8 cellular contexts compared by ENCODE assay signal in genomic region chr1:98552576-98552975, GRCh38.
A peak's percentile ranks its signal among the peaks of the same experiment; 100 is the strongest.
DNase-seq lines count a peak whose midpoint lies in the region; ATAC-seq and TF ChIP-seq lines count a peak whose summit lies in the region.
"Not testable (repeated sequence)": the region's sequence is repeated elsewhere in the genome, so short reads cannot be mapped to it uniquely, and the experiment has no call there.

No MANE protein-coding gene starts in this region.

- not testable (repeated sequence) for H2BK20ac ChIP-seq in IMR-90 (ENCODE audit: low read depth, low read length)

- TF ChIP-seq POLR2A in IMR-90 (IDR thresholded peaks at IDR 0.05; ENCODE audit: low read depth, low read length): not testable (repeated sequence)

- not testable (repeated sequence) for H2BK120ac ChIP-seq in IMR-90 (ENCODE audit: low read depth, low read length)

- not testable (repeated sequence) for H3K79me1 ChIP-seq in IMR-90 (ENCODE audit: low read depth in 1 of 2, low read length in 2 of 2)

- H3K27me3 Mint-ChIP-seq in WTC11 (ENCODE audit: low read depth): peaks cover 40% of the 10 kb centered on the region
- not testable (repeated sequence) for H3K27me3 Mint-ChIP-seq in nephron progenitor cell (ENCODE audit: low read depth, poor library complexity); progenitor cell of endocrine pancreas

- not testable (repeated sequence) for H3K27ac Mint-ChIP-seq in WTC11
- H3K27ac Mint-ChIP-seq in nephron progenitor cell (peak overlapping the region; percentile 44), progenitor cell of endocrine pancreas (peak overlapping the region; percentile 37)

- dilution Hi-C loops in IMR-90 (cut with HindIII; ENCODE audit: low sequenced_read_pairs, unreplicated experiment): not testable (repeated sequence)

- H3K4ac ChIP-seq in IMR-90 (ENCODE audit: low read depth, low read length): not testable (repeated sequence)

- not testable (repeated sequence) for H3K4me3 Mint-ChIP-seq in WTC11; nephron progenitor cell; progenitor cell of endocrine pancreas (ENCODE audit: low read depth)

- H2BK5ac ChIP-seq in IMR-90 (ENCODE audit: low read depth, low read length, poor library complexity, severe bottlenecking): not testable (repeated sequence)

- 0% methylated on average over 1 of the region's 4 CpGs; no CpG with 5 or more reads in 1 of the 2 experiments for WGBS in IMR-90 (ENCODE audit: extremely low coverage in 2 of 2, insufficient read length in 1 of 2), 2 experiments

- H4K8ac ChIP-seq in IMR-90 (ENCODE audit: low read depth in 2 of 2, low read length in 2 of 2): not testable (repeated sequence)

- peak; percentile 19 for DNase-seq in DND-41
- not testable (repeated sequence) for DNase-seq in IMR-90; right atrium auricular region (ENCODE audit: low spot score); progenitor cell of endocrine pancreas (ENCODE audit: low spot score, unreplicated experiment)
- DNase-seq in NCI-H2227 treated with DMSO at 0.1 percent for 48 hours (lab: John Stamatoyannopoulos, UW): peak; percentile 57
- DNase-seq in OCI-M1 (lab: John Stamatoyannopoulos, UW): peak; percentile 40
- peak; percentile 24 for DNase-seq in WTC11 (ENCODE audit: low spot score)
- peak; percentile 6 for DNase-seq in nephron progenitor cell

- not testable (repeated sequence) for H3K27ac ChIP-seq in DND-41 (ENCODE audit: low read length); IMR-90 (ENCODE audit: insufficient read depth, low read length)
- peak overlapping the region in 1 of 2 donors; percentile 66 for H3K27ac ChIP-seq in right atrium auricular region

- H3K4me1 Mint-ChIP-seq in WTC11; nephron progenitor cell; progenitor cell of endocrine pancreas (ENCODE audit: low read depth): not testable (repeated sequence)

- not testable (repeated sequence) for H3K4me2 ChIP-seq in DND-41 (ENCODE audit: insufficient read depth, low read length); IMR-90 (ENCODE audit: low read depth, low read length)

- intact Hi-C loops in IMR-90 (cut with micrococcal nuclease): not testable (repeated sequence)

- H3K18ac ChIP-seq in IMR-90 (ENCODE audit: low read depth, low read length): not testable (repeated sequence)

- not testable (repeated sequence) for H3K9ac ChIP-seq in DND-41 (ENCODE audit: low read depth, low read length); IMR-90 (ENCODE audit: low read depth, low read length)

- H3K23ac ChIP-seq in IMR-90 (ENCODE audit: low read depth, low read length): not testable (repeated sequence)

- peaks cover 20% of the 10 kb centered on the region for H3K9me3 Mint-ChIP-seq in WTC11
- not testable (repeated sequence) for H3K9me3 Mint-ChIP-seq in nephron progenitor cell; progenitor cell of endocrine pancreas (ENCODE audit: low read depth)

- H3K9me1 ChIP-seq in IMR-90 (ENCODE audit: insufficient read depth, low read length): not testable (repeated sequence)

- not testable (repeated sequence) for H3K9me3 ChIP-seq in DND-41 (ENCODE audit: insufficient read depth, low read length, severe bottlenecking); IMR-90 (ENCODE audit: control insufficient read depth, insufficient read depth, low read length); right atrium auricular region

- H4K5ac ChIP-seq in IMR-90 (ENCODE audit: low read depth, low read length): not testable (repeated sequence)

- H3K36me3 ChIP-seq in DND-41 (ENCODE audit: insufficient read depth, low read length); IMR-90 (ENCODE audit: control insufficient read depth, insufficient read depth, low read length); right atrium auricular region: not testable (repeated sequence)

- CTCF ChIA-PET in IMR-90 (lab: Yijun Ruan, JAX); WTC11 (lab: Charles Lee): not testable (repeated sequence)

- not testable (repeated sequence) for H2BK15ac ChIP-seq in IMR-90 (ENCODE audit: low read depth, low read length)

- not testable (repeated sequence) for H2AK5ac ChIP-seq in IMR-90 (ENCODE audit: low read depth, low read length)

- POLR2A ChIA-PET in IMR-90 (lab: Charles Lee; ENCODE audit: unreplicated experiment); WTC11 (lab: Charles Lee): not testable (repeated sequence)

- H3K27me3 ChIP-seq in DND-41 (ENCODE audit: insufficient read depth, low read length, poor library complexity); IMR-90 (ENCODE audit: control insufficient read depth, insufficient read depth, low read length); right atrium auricular region: not testable (repeated sequence)

- BruUV-seq in IMR-90 (replicated peaks; lab: Mats Ljungman, UMichigan): not testable (repeated sequence)

- H4K20me1 ChIP-seq in DND-41 (ENCODE audit: insufficient read depth, low read length); IMR-90 (ENCODE audit: insufficient read depth, low read length): not testable (repeated sequence)

- not testable (repeated sequence) for H3K56ac ChIP-seq in IMR-90 (ENCODE audit: extremely low read depth, insufficient read depth, low read length)

- not testable (repeated sequence) for H3K14ac ChIP-seq in IMR-90 (replicated peaks; ENCODE audit: low read depth, low read length)

- H4K91ac ChIP-seq in IMR-90 (ENCODE audit: insufficient read depth, low read depth, low read length): not testable (repeated sequence)

- not testable (repeated sequence) for H3K36me3 Mint-ChIP-seq in WTC11; nephron progenitor cell (ENCODE audit: low read depth); progenitor cell of endocrine pancreas (ENCODE audit: insufficient read depth)

- TF ChIP-seq RAD21 in IMR-90 (IDR thresholded peaks at IDR 0.05; ENCODE audit: low read length): not testable (repeated sequence)

- not testable (repeated sequence) for ATAC-seq in DND-41 (ENCODE audit: insufficient read depth, low read depth); IMR-90 (ENCODE audit: low read depth); WTC11

- TF ChIP-seq CTCF in DND-41 (IDR thresholded peaks at IDR 0.05; ENCODE audit: borderline replicate concordance, extremely low read depth, low read length, poor library complexity, severe bottlenecking); IMR-90 (conservative IDR thresholded peaks at IDR 0.05; ENCODE audit: low read depth, low read length); WTC11 (IDR thresholded peaks at IDR 0.05); right atrium auricular region (IDR thresholded peaks at IDR 0.05); nephron progenitor cell (IDR thresholded peaks at IDR 0.05); progenitor cell of endocrine pancreas (IDR thresholded peaks at IDR 0.05; ENCODE audit: unreplicated experiment): not testable (repeated sequence)

- not testable (repeated sequence) for H2AK9ac ChIP-seq in IMR-90 (replicated peaks; ENCODE audit: low read depth, low read length, poor library complexity)

- H2AFZ ChIP-seq in DND-41 (ENCODE audit: low read depth, low read length): not testable (repeated sequence)
- peak overlapping the region; percentile 21 for H2AFZ ChIP-seq in IMR-90 (replicated peaks; ENCODE audit: low read length, poor library complexity)

- in situ Hi-C loops in IMR-90 (cut with MboI; ENCODE audit: low sequenced_read_pairs): not testable (repeated sequence)

- not testable (repeated sequence) for H3K79me2 ChIP-seq in DND-41 (ENCODE audit: insufficient read depth, low read length)

- H3K4me3 ChIP-seq in DND-41 (ENCODE audit: low read depth in 1 of 2, low read length in 2 of 2); IMR-90 (ENCODE audit: insufficient read depth, low read depth, low read length): not testable (repeated sequence)
- peak overlapping the region; percentile 24 to 29 for H3K4me3 ChIP-seq in right atrium auricular region

- not testable (repeated sequence) for H3K4me1 ChIP-seq in DND-41 (ENCODE audit: insufficient read depth, low read length); IMR-90 (ENCODE audit: control insufficient read depth, insufficient read depth, low read length); right atrium auricular region
